12 cellular contexts compared by ENCODE assay signal in the genomic region with DNA sequence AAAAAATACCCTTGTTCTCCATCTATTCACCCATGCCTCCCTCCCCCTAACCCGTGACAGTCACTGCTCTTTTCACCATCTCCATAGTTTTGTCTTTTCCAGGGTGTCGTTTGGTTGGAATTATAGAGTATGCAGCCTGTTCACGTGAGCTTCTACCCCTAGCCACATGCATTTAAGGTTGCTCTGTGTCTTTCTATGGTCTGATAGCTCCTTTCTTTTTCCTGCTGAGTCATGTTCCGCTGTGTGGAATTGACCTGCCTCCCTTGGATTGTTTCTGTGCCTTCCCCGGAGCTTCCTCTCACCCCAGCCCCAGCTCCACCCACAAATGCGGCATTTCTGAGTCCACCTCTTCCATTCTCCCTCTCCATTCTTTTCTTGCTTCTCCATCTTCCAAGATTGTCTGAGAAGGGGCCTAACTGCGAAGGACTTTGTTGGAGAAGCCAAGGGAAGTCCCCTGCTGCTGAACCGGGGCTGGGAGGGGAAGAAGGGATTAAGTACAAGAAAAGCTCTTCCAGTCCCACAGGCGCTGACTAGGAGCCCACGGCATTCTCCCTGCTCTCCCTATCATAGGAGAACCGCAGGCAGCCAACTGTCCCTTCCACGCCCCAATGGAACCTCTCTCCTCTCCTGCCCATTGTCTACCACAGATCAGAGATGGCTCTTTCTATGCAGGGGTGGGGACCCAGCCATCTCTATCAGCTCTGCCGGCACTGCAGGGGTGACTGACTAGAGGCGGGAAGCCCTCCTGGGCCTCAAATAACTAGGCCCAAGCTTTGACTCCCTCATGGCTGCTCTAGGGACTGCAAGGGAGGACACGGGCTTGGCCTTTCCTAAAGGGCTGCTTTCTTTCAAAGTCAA.
DNase-seq lines count a peak whose midpoint lies in the region; ATAC-seq, FAIRE-seq and TF ChIP-seq lines count a peak whose summit lies in the region.
"Had no signal": no experiment of that assay in that cellular context is flagged by ENCODE, and none has a peak within 500 bp of the region (broad histone marks: within the 10 kb centered on the region; RNA-seq: fewer than 3 reads in every experiment).

No MANE protein-coding gene starts in this region.

- peak overlapping the region; percentile 15; the same call in 1 of the 3 replicates for H2BK15ac ChIP-seq in IMR-90 (ENCODE audit: low read depth, low read length)

- H3K14ac ChIP-seq in IMR-90 (replicated peaks; ENCODE audit: low read depth, low read length) = peak overlapping the region; percentile 72

- H3K4me1 ChIP-seq in A549 (peaks cover 35% of the 10 kb centered on the region), IMR-90 (ENCODE audit: control insufficient read depth, insufficient read depth, low read length) (peaks cover 23% of the 10 kb centered on the region), mesodermal cell (ENCODE audit: control insufficient read depth, insufficient read depth, low read length, poor library complexity, severe bottlenecking) (peaks cover 31% of the 10 kb centered on the region)

- dilution Hi-C loops in IMR-90 (cut with HindIII; ENCODE audit: low sequenced_read_pairs, unreplicated experiment) = loop anchor here (25.0 kb wide), 1 partner anchor 315 kb away; no protein-coding TSS in a partner anchor

- H2BK5ac ChIP-seq in IMR-90 (ENCODE audit: low read depth, low read length, poor library complexity, severe bottlenecking) = no peak overlapping the region

- no peak overlapping the region for H3K56ac ChIP-seq in IMR-90 (ENCODE audit: extremely low read depth, insufficient read depth, low read length)

- no peak for FAIRE-seq in A549 (lab: Jason Lieb, UNC)

- peak overlapping the region; percentile 70 for H3K18ac ChIP-seq in IMR-90 (ENCODE audit: low read depth, low read length)

- TF ChIP-seq POLR2A in A549 (IDR thresholded peaks at IDR 0.05; ENCODE audit: low read length) (no peak), IMR-90 (IDR thresholded peaks at IDR 0.05; ENCODE audit: low read depth, low read length) (no peak)

- no peak for ATAC-seq in A549
- ATAC-seq in IMR-90 (ENCODE audit: low read depth) = no peak
- no peak for ATAC-seq in HG03571 (IDR thresholded peaks at IDR 0.05; ENCODE audit: unreplicated experiment)
- ATAC-seq in HG02973 (IDR thresholded peaks at IDR 0.05; ENCODE audit: unreplicated experiment) = no peak

- H4K91ac ChIP-seq in IMR-90 (ENCODE audit: insufficient read depth, low read depth, low read length) = peak overlapping the region; percentile 75

- peak overlapping the region in 1 of 2 experiments; percentile 67; a peak in 1 of 4 replicates for H4K8ac ChIP-seq in IMR-90 (ENCODE audit: low read depth in 2 of 2, low read length in 2 of 2)

- peaks cover 25% of the 10 kb centered on the region for H3K9me1 ChIP-seq in IMR-90 (ENCODE audit: insufficient read depth, low read length)

- H3K27me3 ChIP-seq in IMR-90 (ENCODE audit: control insufficient read depth, insufficient read depth, low read length) = no peaks in the 10 kb centered on the region
- H3K27me3 ChIP-seq: BLaER1 treated with 17β-estradiol and CSF1 and Interleukin-3, amounts not matched to agents 10 nM and 100 nM had no signal

- in situ Hi-C loops in IMR-90 (cut with MboI; ENCODE audit: low sequenced_read_pairs) = no loop called here

- TF ChIP-seq CTCF in A549 (IDR thresholded peaks at IDR 0.05) (no peak), IMR-90 (conservative IDR thresholded peaks at IDR 0.05; ENCODE audit: low read depth, low read length) (no peak), coronary artery (IDR thresholded peaks at IDR 0.05) (no peak)

- BruUV-seq in IMR-90 (replicated peaks; lab: Mats Ljungman, UMichigan) = no TSS peak

- peaks cover 15% of the 10 kb centered on the region for H4K20me1 ChIP-seq in IMR-90 (ENCODE audit: insufficient read depth, low read length)

- H4K5ac ChIP-seq in IMR-90 (ENCODE audit: low read depth, low read length) = peak overlapping the region; percentile 5; the same call in 1 of the 2 replicates

- H3K4ac ChIP-seq in IMR-90 (ENCODE audit: low read depth, low read length) = peak overlapping the region; percentile 85

- TF ChIP-seq EP300 in A549 (IDR thresholded peaks at IDR 0.05) = no peak

- H3K27ac ChIP-seq in A549 (peak overlapping the region; percentile 53 to 67), IMR-90 (ENCODE audit: insufficient read depth, low read length) (no peak overlapping the region), coronary artery (peak overlapping the region; percentile 34 to 87), mesodermal cell (ENCODE audit: low read depth, low read length, severe bottlenecking) (peak overlapping the region; percentile 67)

- H2AFZ ChIP-seq in IMR-90 (replicated peaks; ENCODE audit: low read length, poor library complexity) = no peak overlapping the region

- peak overlapping the region; percentile 14 for H2AK9ac ChIP-seq in IMR-90 (replicated peaks; ENCODE audit: low read depth, low read length, poor library complexity)

- no peak for TF ChIP-seq RAD21 in A549 (conservative IDR thresholded peaks at IDR 0.05 in 1 of 2, IDR thresholded peaks at IDR 0.05 in 1 of 2)
- TF ChIP-seq RAD21 in IMR-90 (IDR thresholded peaks at IDR 0.05; ENCODE audit: low read length) = no peak

- WGBS in A549 (ENCODE audit: missing lambda C conversion rate) = 88% methylated on average over 15 of the region's 15 CpGs
- WGBS in IMR-90 (ENCODE audit: extremely low coverage in 2 of 2, insufficient read length in 1 of 2), 2 experiments = 20% methylated on average over 1 of the region's 15 CpGs; no CpG with 5 or more reads in 1 of the 2 experiments
- WGBS in mesodermal cell (ENCODE audit: insufficient coverage in 2 of 2), 2 experiments = 79 to 80% methylated on average over 9 to 11 of the region's 15 CpGs

- peak overlapping the region; percentile 78 for H2BK120ac ChIP-seq in IMR-90 (ENCODE audit: low read depth, low read length)

- peaks cover 24% of the 10 kb centered on the region for H3K36me3 ChIP-seq in IMR-90 (ENCODE audit: control insufficient read depth, insufficient read depth, low read length)
- no peaks in the 10 kb centered on the region for H3K36me3 ChIP-seq in mesodermal cell (ENCODE audit: control insufficient read depth, insufficient read depth, low read length)

- H3K4me2 ChIP-seq in A549 (peak overlapping the region; percentile 67), IMR-90 (ENCODE audit: low read depth, low read length) (no peak overlapping the region)

- H3K4me3 ChIP-seq in A549 (no peak overlapping the region), IMR-90 (ENCODE audit: insufficient read depth, low read depth, low read length) (no peak overlapping the region), coronary artery (no peak overlapping the region), mesodermal cell (ENCODE audit: extremely low read depth, insufficient read depth, low read length, poor library complexity, severe bottlenecking) (no peak overlapping the region)
- H3K4me3 ChIP-seq: BLaER1 treated with 17β-estradiol and CSF1 and Interleukin-3, amounts not matched to agents 10 nM and 100 nM had no signal

- POLR2A ChIA-PET in A549 (lab: Yijun Ruan, JAX) = no interaction called here
- POLR2A ChIA-PET in IMR-90 (lab: Charles Lee; ENCODE audit: unreplicated experiment) = no interaction called here

- H3K9me3 ChIP-seq in A549 = no peaks in the 10 kb centered on the region
- no peaks in the 10 kb centered on the region for H3K9me3 ChIP-seq in IMR-90 (ENCODE audit: control insufficient read depth, insufficient read depth, low read length)
- H3K9me3 ChIP-seq in mesodermal cell (ENCODE audit: control insufficient read depth, low read length) = no peaks in the 10 kb centered on the region
- H3K9me3 ChIP-seq: BLaER1 treated with 17β-estradiol and CSF1 and Interleukin-3, amounts not matched to agents 10 nM and 100 nM had no signal

- H3K23ac ChIP-seq in IMR-90 (ENCODE audit: low read depth, low read length) = no peak overlapping the region

- intact Hi-C loops in IMR-90 (cut with micrococcal nuclease) = no loop called here

- H2AK5ac ChIP-seq in IMR-90 (ENCODE audit: low read depth, low read length) = peak overlapping the region; percentile 62

- DNase-seq in A549 (ENCODE audit: low read depth in 1 of 2, low spot score in 1 of 2) (no peak), IMR-90 (no peak), coronary artery (ENCODE audit: low spot score) (peak; percentile 65), SIG-M5 (lab: John Stamatoyannopoulos, UW) (no peak)
- no peak for DNase-seq in activated naive CD4-positive, alpha-beta T cell treated with Interleukin-2 at 50 U/mL for 16 hours
- DNase-seq: activated CD4-positive, alpha-beta T cell treated with anti-CD3 and anti-CD28 coated beads, Interleukin-2, amount 50 U/mL, for 48 hours; NCI-H2171 treated with DMSO at 0.1 percent for 48 hours; stimulated activated naive CD4-positive, alpha-beta T cell had no signal

- 0 out of 4 replicates have a peak, but pooled peaks cover 0 to 4% of the 10 kb centered on the region in 2 experiments for H3K79me1 ChIP-seq in IMR-90 (ENCODE audit: low read depth in 1 of 2, low read length in 2 of 2)

- CTCF ChIA-PET in A549 (lab: Yijun Ruan, JAX) (interaction anchor here (0.7 to 9.0 kb wide), 7 partner anchors 11 to 1597 kb away, joined by 3 to 131 read pairs (median 6); no protein-coding TSS in a partner anchor), IMR-90 (lab: Yijun Ruan, JAX) (interaction anchor here (0.7 to 1.5 kb wide), 2 partner anchors 10 to 17 kb away, joined by 4 read pairs; no protein-coding TSS in a partner anchor)

- H2BK20ac ChIP-seq in IMR-90 (ENCODE audit: low read depth, low read length) = peak overlapping the region; percentile 32

- no peak overlapping the region for H3K9ac ChIP-seq in IMR-90 (ENCODE audit: low read depth, low read length)
- H3K9ac ChIP-seq: BLaER1 treated with 17β-estradiol and CSF1 and Interleukin-3, amounts not matched to agents 10 nM and 100 nM had no signal

TF ChIP-seq in IMR-90, 13 proteins besides CTCF, POLR2A, EP300 and RAD21:
- TF ChIP-seq NFE2L2 (IDR thresholded peaks at IDR 0.05; ENCODE audit: low read depth, low read length) (peak; percentile 87), MAFK (IDR thresholded peaks at IDR 0.05; ENCODE audit: low read depth, low read length) (peak; percentile 51), BHLHE40 (IDR thresholded peaks at IDR 0.05; ENCODE audit: low read depth, low read length) (no peak)
- TF ChIP-seq, protein P1, sequence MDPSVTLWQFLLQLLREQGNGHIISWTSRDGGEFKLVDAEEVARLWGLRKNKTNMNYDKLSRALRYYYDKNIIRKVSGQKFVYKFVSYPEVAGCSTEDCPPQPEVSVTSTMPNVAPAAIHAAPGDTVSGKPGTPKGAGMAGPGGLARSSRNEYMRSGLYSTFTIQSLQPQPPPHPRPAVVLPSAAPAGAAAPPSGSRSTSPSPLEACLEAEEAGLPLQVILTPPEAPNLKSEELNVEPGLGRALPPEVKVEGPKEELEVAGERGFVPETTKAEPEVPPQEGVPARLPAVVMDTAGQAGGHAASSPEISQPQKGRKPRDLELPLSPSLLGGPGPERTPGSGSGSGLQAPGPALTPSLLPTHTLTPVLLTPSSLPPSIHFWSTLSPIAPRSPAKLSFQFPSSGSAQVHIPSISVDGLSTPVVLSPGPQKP (IDR thresholded peaks at IDR 0.05; ENCODE audit: borderline replicate concordance, low read depth, low read length) = no peak
